In genomic region chr15:78872155-78872971, GRCh38 we compare ENCODE assay signal across 8 cellular contexts. TPM values are rescaled to one million over a fixed set of nuclear protein-coding genes. Genes with fewer than 3 reads are reported as not detected.
DNase-seq lines count a peak whose midpoint lies in the region; ATAC-seq, FAIRE-seq and TF ChIP-seq lines count a peak whose summit lies in the region.

Gene MORF4L1 (plus strand): TSS chr15:78872890. CDS start chr15:78873018, 128 bp downstream.

- H3K4me1 ChIP-seq in heart left ventricle (peaks cover 0 to 39% (median 30%) of the 10 kb centered on the region in 12 donors), tibial nerve (peaks cover 0 to 33% (median 23%) of the 10 kb centered on the region in 4 donors)

- H3K9me3 ChIP-seq in heart left ventricle (no peaks in the 10 kb centered on the region), tibial nerve (no peaks in the 10 kb centered on the region)

- WGBS in heart left ventricle, 4 donors = 6 to 11% (median 9%) methylated on average over 25 to 52 of the region's 52 CpGs
- 3 to 7% methylated on average over 35 to 51 of the region's 52 CpGs for WGBS in tibial nerve, 2 donors

- H3K9me3 Mint-ChIP-seq in T-helper 1 cell treated with Interleukin-12 subunit alpha and Interleukin-12 subunit beta and Interleukin-4 antibody, amounts not matched to agents 30 μg/mL and 1 μg/mL, for 36 hours = no peaks in the 10 kb centered on the region

- peak; percentile 92 for FAIRE-seq in GM12892 (lab: Jason Lieb, UNC)

- H3K36me3 Mint-ChIP-seq in T-helper 1 cell treated with Interleukin-12 subunit alpha and Interleukin-12 subunit beta and Interleukin-4 antibody, amounts not matched to agents 30 μg/mL and 1 μg/mL, for 36 hours (ENCODE audit: low read depth) = peaks cover 10% of the 10 kb centered on the region

- intact Hi-C loops in heart left ventricle (cut with DNase I) = loop anchor here in 5 of 10 donors (5.0 to 10.0 kb wide), 5 partner anchors 48 to 118 kb away; partner anchors contain the start of gene ADAMTS7 (in 3 of the 5)

- no peak for TF ChIP-seq CTCF in heart left ventricle (IDR thresholded peaks at IDR 0.05)
- TF ChIP-seq CTCF in tibial nerve (IDR thresholded peaks at IDR 0.05) = no peak

- peaks cover 21% of the 10 kb centered on the region for H3K4me1 Mint-ChIP-seq in T-helper 1 cell treated with Interleukin-12 subunit alpha and Interleukin-12 subunit beta and Interleukin-4 antibody, amounts not matched to agents 30 μg/mL and 1 μg/mL, for 36 hours (ENCODE audit: low read depth)

- H3K27ac ChIP-seq in heart left ventricle = peak within 1 kb of the TSS; percentile 96 to 100 (median 100)
- H3K27ac ChIP-seq in tibial nerve = peak within 1 kb of the TSS; percentile 99 to 100 (median 100)

- TF ChIP-seq EP300 in tibial nerve (IDR thresholded peaks at IDR 0.05) = no peak

- ATAC-seq in HG02938 (IDR thresholded peaks at IDR 0.05; ENCODE audit: unreplicated experiment) (peak; percentile 65), heart left ventricle (peak; percentile 92 to 96 (median 94))

- H3K4me3 Mint-ChIP-seq in T-helper 1 cell treated with Interleukin-12 subunit alpha and Interleukin-12 subunit beta and Interleukin-4 antibody, amounts not matched to agents 30 μg/mL and 1 μg/mL, for 36 hours = peak within 1 kb of the TSS; percentile 99

- H3K4me3 ChIP-seq in heart left ventricle = peak within 1 kb of the TSS; percentile 61 to 100 (median 95)
- H3K4me3 ChIP-seq in tibial nerve = peak within 1 kb of the TSS; percentile 88 to 98 (median 94)

- peak within 1 kb of the TSS; percentile 100 for H3K27ac Mint-ChIP-seq in T-helper 1 cell treated with Interleukin-12 subunit alpha and Interleukin-12 subunit beta and Interleukin-4 antibody, amounts not matched to agents 30 μg/mL and 1 μg/mL, for 36 hours

- H3K27me3 ChIP-seq in heart left ventricle (no peaks in the 10 kb centered on the region), tibial nerve (no peaks in the 10 kb centered on the region)

- DNase-seq in GM12892 (ENCODE audit: insufficient read length) (peak; percentile 93), NCI-H1694 treated with DMSO at 0.1 percent for 48 hours (lab: John Stamatoyannopoulos, UW) (peak; percentile 90), amniotic epithelial cell (ENCODE audit: low read depth) (peak; percentile 93), heart left ventricle (peak; percentile 96 to 99 (median 97)), pons (ENCODE audit: low spot score) (peak; percentile 93), tibial nerve (ENCODE audit: low spot score in 2 of 2) (peak; percentile 89 to 94)

- TF ChIP-seq POLR2A in GM12892 (IDR thresholded peaks at IDR 0.05; ENCODE audit: low read depth, low read length) (no peak), heart left ventricle (IDR thresholded peaks at IDR 0.05) (no peak), tibial nerve (IDR thresholded peaks at IDR 0.05) (no peak)

- H3K36me3 ChIP-seq in heart left ventricle (no peaks in the 10 kb centered on the region), tibial nerve (no peaks in the 10 kb centered on the region)

- no peaks in the 10 kb centered on the region for H3K27me3 Mint-ChIP-seq in T-helper 1 cell treated with Interleukin-12 subunit alpha and Interleukin-12 subunit beta and Interleukin-4 antibody, amounts not matched to agents 30 μg/mL and 1 μg/mL, for 36 hours (ENCODE audit: low read depth)

RNA-seq across cellular contexts. Expression of gene MORF4L1, which starts in this region (rescaled TPM):
- 421 TPM for polyA plus RNA-seq in GM12892 (2012; ENCODE audit: missing spikeins)
- total RNA-seq in heart left ventricle (100 to 1,000 TPM; 260 to 384 (median 328) TPM), tibial nerve (100 to 1,000 TPM; 256 to 333 (median 316) TPM)
- 100 to 1,000 TPM; 162 to 549 TPM for polyA plus RNA-seq in heart left ventricle

Comparison
In these comparisons a context has a peak if more than half of its experiments do, and no peak if none do; other contexts are left out.
1. Peak in every context shown above with its lines: DNase-seq, ATAC-seq, H3K4me3 ChIP-seq and H3K27ac ChIP-seq.